ENCODE assay signal across 20 cellular contexts in the genomic region with DNA sequence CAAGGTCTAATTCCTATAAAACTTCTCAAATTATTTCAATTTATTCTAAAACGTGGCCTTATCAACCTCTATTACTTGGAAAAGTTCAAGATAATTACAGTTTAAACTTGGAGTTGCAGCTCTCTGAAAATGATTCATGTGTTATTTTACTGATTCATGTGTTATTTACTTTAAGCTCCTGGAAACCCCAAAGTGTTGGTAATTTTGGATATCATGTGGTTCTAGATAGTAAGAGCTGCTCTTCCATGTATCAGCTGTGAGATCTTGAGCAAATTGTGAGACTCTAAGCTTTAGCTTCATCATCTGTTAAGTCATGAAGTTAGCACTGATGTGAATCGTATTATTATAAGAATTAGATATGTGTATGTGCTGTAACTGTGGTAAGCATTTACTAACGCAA.
DNase-seq lines count a peak whose midpoint lies in the region; ATAC-seq, FAIRE-seq and TF ChIP-seq lines count a peak whose summit lies in the region.
"Had no signal": no experiment of that assay in that cellular context is flagged by ENCODE, and none has a peak within 500 bp of the region (broad histone marks: within the 10 kb centered on the region; RNA-seq: fewer than 3 reads in every experiment).

No MANE protein-coding gene starts in this region.

- no peak overlapping the region for H3K23ac ChIP-seq in trophoblast cell (ENCODE audit: low read length)

- DNase-seq in M059J (ENCODE audit: low read depth) (peak; percentile 60), bronchial epithelial cell (ENCODE audit: low read depth) (peak; percentile 8), left lung (no peak), stromal cell of bone marrow (ENCODE audit: low read depth) (peak; percentile 77), trophoblast cell (no peak), WTC11 (ENCODE audit: low spot score) (no peak), CD1c-positive myeloid dendritic cell (ENCODE audit: extremely low spot score) (no peak)
- DNase-seq: activated CD4-positive, alpha-beta T cell treated with anti-CD3 and anti-CD28 coated beads, Interleukin-2, amount 50 U/mL, for 4 hours; activated naive CD4-positive, alpha-beta T cell treated with anti-CD3 and anti-CD28 coated beads, Interleukin-2, amount 10 ng/mL, durations not matched to agents 7 days and 5 days; activated T-cell treated with anti-CD3 and anti-CD28 coated beads for 4 hours; effector CD8-positive, alpha-beta T cell; left ventricle myocardium inferior; NCI-H1092 treated with DMSO at 0.1 percent for 48 hours; posterior cingulate gyrus; stimulated activated naive CD4-positive, alpha-beta T cell; T-cell had no signal

- H3K36me3 ChIP-seq in bronchial epithelial cell (ENCODE audit: control insufficient read depth, insufficient read depth, low read length) (no peaks in the 10 kb centered on the region), left lung (no peaks in the 10 kb centered on the region), trophoblast cell (ENCODE audit: control insufficient read depth in 1 of 2, insufficient read depth in 2 of 2, low read length in 2 of 2) (no peaks in the 10 kb centered on the region)
- H3K36me3 ChIP-seq: BLaER1, left ventricle myocardium inferior had no signal

- H4K12ac ChIP-seq in trophoblast cell (ENCODE audit: low read depth, low read length) = no peak overlapping the region

- intact Hi-C loops in left lung (cut with DNase I) = no loop called here

- H3K27ac ChIP-seq in left lung (no peak overlapping the region), trophoblast cell (ENCODE audit: low read depth, low read length) (no peak overlapping the region)
- H3K27ac ChIP-seq: BLaER1, foreskin keratinocyte, KMS-11, left ventricle myocardium inferior had no signal

- no CpG with 5 or more reads among the region's 3 CpGs for WGBS in trophoblast cell (ENCODE audit: extremely low coverage, insufficient coverage, insufficient read length)

- no peak overlapping the region for H4K8ac ChIP-seq in trophoblast cell (ENCODE audit: low read depth, low read length)

- TF ChIP-seq CTCF in bronchial epithelial cell (IDR thresholded peaks at IDR 0.05; ENCODE audit: insufficient read depth, low read length, severe bottlenecking) (no peak), left lung (IDR thresholded peaks at IDR 0.05) (no peak), WTC11 (IDR thresholded peaks at IDR 0.05) (no peak)

- FAIRE-seq in bronchial epithelial cell (lab: Jason Lieb, UNC) = no peak

- no peak overlapping the region for H3K4me3 ChIP-seq in bronchial epithelial cell (ENCODE audit: low read depth, low read length)
- H3K4me3 ChIP-seq in left lung = no peak overlapping the region
- H3K4me3 ChIP-seq in trophoblast cell (ENCODE audit: low read depth, low read length) = no peak overlapping the region
- H3K4me3 ChIP-seq: BLaER1, left ventricle myocardium inferior had no signal

- H3K79me2 ChIP-seq in trophoblast cell (ENCODE audit: control insufficient read depth, insufficient read depth, low read length, poor library complexity) = no peaks in the 10 kb centered on the region

- H3K9ac ChIP-seq in trophoblast cell (ENCODE audit: low read length) = no peak overlapping the region
- H3K9ac ChIP-seq: BLaER1, KMS-11 had no signal

- H3K27ac Mint-ChIP-seq in WTC11 = no peak overlapping the region
- H3K27ac Mint-ChIP-seq: activated naive CD4-positive, alpha-beta T cell treated with anti-CD3 and anti-CD28 coated beads, Interleukin-2, amount 10 ng/mL, durations not matched to agents 7 days and 5 days; T-cell; type B pancreatic cell had no signal

- no peak overlapping the region for H2BK5ac ChIP-seq in trophoblast cell (ENCODE audit: low read depth, low read length, poor library complexity)

- H3K27me3 ChIP-seq in bronchial epithelial cell (ENCODE audit: control insufficient read depth, insufficient read depth, low read length) = no peaks in the 10 kb centered on the region
- H3K27me3 ChIP-seq in left lung = no peaks in the 10 kb centered on the region
- no peaks in the 10 kb centered on the region for H3K27me3 ChIP-seq in trophoblast cell (ENCODE audit: insufficient read depth, low read length)
- H3K27me3 ChIP-seq: BLaER1, foreskin keratinocyte had no signal

- no peak overlapping the region for H3K4ac ChIP-seq in trophoblast cell (ENCODE audit: low read depth, low read length)

- H2AK5ac ChIP-seq in trophoblast cell (ENCODE audit: low read length) = no peak overlapping the region

- no peak overlapping the region for H3K4me3 Mint-ChIP-seq in WTC11
- H3K4me3 Mint-ChIP-seq: activated naive CD4-positive, alpha-beta T cell treated with anti-CD3 and anti-CD28 coated beads, Interleukin-2, amount 10 ng/mL, durations not matched to agents 7 days and 5 days; T-cell; type B pancreatic cell had no signal

- no peak overlapping the region for H2BK120ac ChIP-seq in trophoblast cell (ENCODE audit: insufficient read depth, low read length, poor library complexity)

- no peaks in the 10 kb centered on the region for H3K27me3 Mint-ChIP-seq in WTC11 (ENCODE audit: low read depth)
- H3K27me3 Mint-ChIP-seq: activated naive CD4-positive, alpha-beta T cell treated with anti-CD3 and anti-CD28 coated beads, Interleukin-2, amount 10 ng/mL, durations not matched to agents 7 days and 5 days; T-cell; type B pancreatic cell had no signal

- no peak overlapping the region for H2BK12ac ChIP-seq in trophoblast cell (ENCODE audit: low read length)

- no peak overlapping the region for H3K18ac ChIP-seq in trophoblast cell (ENCODE audit: low read length)

- H3K4me1 ChIP-seq in left lung (no peaks in the 10 kb centered on the region), trophoblast cell (ENCODE audit: control insufficient read depth in 1 of 2, insufficient read depth in 2 of 2, low read length in 2 of 2) (no peaks in the 10 kb centered on the region)
- H3K4me1 ChIP-seq: BLaER1, foreskin keratinocyte, left ventricle myocardium inferior had no signal

- no peaks in the 10 kb centered on the region for H3K36me3 Mint-ChIP-seq in WTC11
- H3K36me3 Mint-ChIP-seq: activated naive CD4-positive, alpha-beta T cell treated with anti-CD3 and anti-CD28 coated beads, Interleukin-2, amount 10 ng/mL, durations not matched to agents 7 days and 5 days; T-cell; type B pancreatic cell had no signal

- H3K9me3 ChIP-seq in left lung (no peaks in the 10 kb centered on the region), trophoblast cell (ENCODE audit: insufficient read depth, low read depth, low read length) (no peaks in the 10 kb centered on the region)
- H3K9me3 ChIP-seq: BLaER1, left ventricle myocardium inferior had no signal

- POLR2A ChIA-PET in WTC11 (lab: Charles Lee) = no interaction called here

- H3K4me1 Mint-ChIP-seq in WTC11 = no peaks in the 10 kb centered on the region
- H3K4me1 Mint-ChIP-seq: activated naive CD4-positive, alpha-beta T cell treated with anti-CD3 and anti-CD28 coated beads, Interleukin-2, amount 10 ng/mL, durations not matched to agents 7 days and 5 days; T-cell had no signal

- CTCF ChIA-PET in WTC11 (lab: Charles Lee) = no interaction called here

- no peak overlapping the region for H4K91ac ChIP-seq in trophoblast cell (ENCODE audit: low read depth, low read length)

- H3K14ac ChIP-seq in trophoblast cell (ENCODE audit: low read length) = no peak overlapping the region

- H3K9me3 Mint-ChIP-seq in WTC11 = no peaks in the 10 kb centered on the region
- H3K9me3 Mint-ChIP-seq: activated naive CD4-positive, alpha-beta T cell treated with anti-CD3 and anti-CD28 coated beads, Interleukin-2, amount 10 ng/mL, durations not matched to agents 7 days and 5 days; type B pancreatic cell had no signal

- no peak overlapping the region for H3K4me2 ChIP-seq in trophoblast cell (ENCODE audit: low read length)
- H3K4me2 ChIP-seq: BLaER1, KMS-11 had no signal

- ATAC-seq in left lung (peak; percentile 33), WTC11 (no peak)
- ATAC-seq: foreskin keratinocyte, T-cell had no signal

- no peaks in the 10 kb centered on the region for H3K79me1 ChIP-seq in trophoblast cell (ENCODE audit: low read length)

- no peak overlapping the region for H2AFZ ChIP-seq in trophoblast cell (ENCODE audit: insufficient read depth, low read length, poor library complexity)

TF ChIP-seq in WTC11, 78 proteins besides CTCF, POLR2A, EP300 and RAD21 (continues in another document):
- TF ChIP-seq FOXJ3 (CRISPR knock-in tag; IDR thresholded peaks at IDR 0.05; ENCODE audit: borderline replicate concordance) (no peak), FOXK1 (CRISPR knock-in tag; IDR thresholded peaks at IDR 0.05) (no peak), PRRX2 (CRISPR knock-in tag; IDR thresholded peaks at IDR 0.05) (no peak), ZNF425 (CRISPR knock-in tag; conservative IDR thresholded peaks at IDR 0.05) (no peak), SMAD3 (CRISPR knock-in tag; IDR thresholded peaks at IDR 0.05; ENCODE audit: borderline replicate concordance) (no peak), ESRRA (CRISPR knock-in tag; IDR thresholded peaks at IDR 0.05; ENCODE audit: borderline replicate concordance) (no peak)
- TF ChIP-seq, protein P1, sequence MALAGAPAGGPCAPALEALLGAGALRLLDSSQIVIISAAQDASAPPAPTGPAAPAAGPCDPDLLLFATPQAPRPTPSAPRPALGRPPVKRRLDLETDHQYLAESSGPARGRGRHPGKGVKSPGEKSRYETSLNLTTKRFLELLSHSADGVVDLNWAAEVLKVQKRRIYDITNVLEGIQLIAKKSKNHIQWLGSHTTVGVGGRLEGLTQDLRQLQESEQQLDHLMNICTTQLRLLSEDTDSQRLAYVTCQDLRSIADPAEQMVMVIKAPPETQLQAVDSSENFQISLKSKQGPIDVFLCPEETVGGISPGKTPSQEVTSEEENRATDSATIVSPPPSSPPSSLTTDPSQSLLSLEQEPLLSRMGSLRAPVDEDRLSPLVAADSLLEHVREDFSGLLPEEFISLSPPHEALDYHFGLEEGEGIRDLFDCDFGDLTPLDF (CRISPR knock-in tag; IDR thresholded peaks at IDR 0.05) = no peak

Comparison
In these comparisons a context has a peak if more than half of its experiments do, and no peak if none do; other contexts are left out.
1. DNase-seq: peak in M059J (single experiment), bronchial epithelial cell (single experiment) and stromal cell of bone marrow (single experiment); none in left lung (0 of 2), trophoblast cell (0 of 2), WTC11 (single experiment) and CD1c-positive myeloid dendritic cell (single experiment).